Comparison of ENCODE assay signal across 16 cellular contexts in the genomic region with DNA sequence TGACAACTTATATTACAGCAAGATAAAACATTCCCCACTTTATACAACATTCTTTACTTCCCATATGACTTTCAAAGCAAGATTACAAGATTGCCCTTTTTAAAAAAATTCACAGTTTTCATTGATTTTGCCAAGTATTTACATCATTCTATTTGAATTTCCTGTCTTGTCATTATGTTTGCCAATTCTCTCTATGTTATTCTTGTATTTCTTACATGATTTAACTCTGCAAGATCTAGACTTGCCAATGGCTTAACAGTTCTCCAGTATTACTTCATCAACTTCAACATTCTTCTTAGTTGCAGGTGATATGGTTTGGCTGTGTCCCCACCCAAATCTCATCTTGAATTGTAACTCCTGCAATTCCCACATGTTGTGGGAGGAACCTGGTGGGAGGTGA.
"Had no signal": no experiment of that assay in that cellular context is flagged by ENCODE, and none has a peak within 500 bp of the region (broad histone marks: within the 10 kb centered on the region; RNA-seq: fewer than 3 reads in every experiment).

No MANE protein-coding gene starts in this region.

- H3K4me1 ChIP-seq: right atrium auricular region had no signal

- H3K27ac ChIP-seq: cardiac muscle cell, dorsolateral prefrontal cortex, prostate gland, right atrium auricular region, skin epidermis, WERI-Rb-1 had no signal

- H3K27me3 ChIP-seq: cardiac muscle cell, dorsolateral prefrontal cortex, right atrium auricular region had no signal

- H3K9me3 ChIP-seq: prostate gland, right atrium auricular region had no signal

- DNase-seq: activated CD4-positive, alpha-beta T cell treated with anti-CD3 and anti-CD28 coated beads for 1 hour; activated CD8-positive, alpha-beta memory T cell treated with anti-CD3 and anti-CD28 coated beads for 24 hours; activated CD8-positive, alpha-beta memory T cell treated with anti-CD3 and anti-CD28 coated beads, Interleukin-2, amount 50 U/mL, for 48 hours; activated effector memory CD4-positive, alpha-beta T cell treated with anti-CD3 and anti-CD28 coated beads, Interleukin-2, amount 50 U/mL, for 16 hours; activated naive CD4-positive, alpha-beta T cell treated with anti-CD3 and anti-CD28 coated beads, Interleukin-2, amount 50 U/mL, for 16 hours; activated T-cell treated with anti-CD3 and anti-CD28 coated beads, Interleukin-2, amount 50 U/mL, for 48 hours; dorsolateral prefrontal cortex; immature natural killer cell; left ventricle myocardium superior; naive thymus-derived CD4-positive, alpha-beta T cell; stimulated activated naive CD8-positive, alpha-beta T cell treated with anti-CD3 and anti-CD28 coated beads, Interleukin-15, amount 100 ng/mL, for 72 hours; WERI-Rb-1 had no signal

- H3K4me3 ChIP-seq: cardiac muscle cell, dorsolateral prefrontal cortex, prostate gland, right atrium auricular region, skin epidermis had no signal

- ATAC-seq: left ventricle myocardium superior; naive thymus-derived CD4-positive, alpha-beta T cell; stimulated activated naive CD8-positive, alpha-beta T cell treated with anti-CD3 and anti-CD28 coated beads, Interleukin-15, amount 100 ng/mL, for 72 hours had no signal

- H3K36me3 ChIP-seq: cardiac muscle cell, prostate gland, right atrium auricular region, WERI-Rb-1 had no signal
